Comparison of ENCODE assay signal across 8 cellular contexts in genomic region chr2:25252291-25253152, GRCh38.
DNase-seq lines count a peak whose midpoint lies in the region; ATAC-seq, FAIRE-seq and TF ChIP-seq lines count a peak whose summit lies in the region.

No MANE protein-coding gene starts in this region.

- in situ Hi-C loops in GM12878 (cut with MboI): no loop called here

- no peaks in the 10 kb centered on the region for H3K9me2 ChIP-seq in SK-N-SH

- 48% methylated on average over 40 of the region's 62 CpGs for WGBS in SK-N-SH (ENCODE audit: low lambda C conversion rate)
- WGBS in GM12878 (ENCODE audit: insufficient coverage, insufficient replicate concordance, low lambda C conversion rate, missing lambda C conversion rate): 46% methylated on average over 33 of the region's 62 CpGs
- 21 to 39% (median 25%) methylated on average over 35 to 60 of the region's 62 CpGs for WGBS in spleen, 5 donors

- H4K20me1 ChIP-seq in SK-N-SH (ENCODE audit: insufficient read depth) (no peaks in the 10 kb centered on the region), GM12878 (ENCODE audit: control insufficient read depth, insufficient read depth) (no peaks in the 10 kb centered on the region)

- SMC1A ChIA-PET in GM12878 (lab: Charles Lee; ENCODE audit: uncharacterized antibody, unreplicated experiment): interaction anchor here (0.7 to 2.0 kb wide), 4 partner anchors 21 to 25 kb away, joined by 3 to 11 read pairs (median 6); no protein-coding TSS in a partner anchor

- H3K36me3 ChIP-seq in SK-N-SH (replicated peaks in 1 of 2; ENCODE audit: control insufficient read depth in 1 of 2, insufficient read depth in 2 of 2, low read length in 1 of 2): peaks cover 4 to 39% of the 10 kb centered on the region in 2 experiments
- peaks cover under 1 to 4% of the 10 kb centered on the region in 2 experiments for H3K36me3 ChIP-seq in GM12878 (ENCODE audit: control insufficient read depth in 2 of 2, insufficient read depth in 2 of 2, low read length in 1 of 2)
- peaks cover 0 to 37% (median 10%) of the 10 kb centered on the region in 6 donors for H3K36me3 ChIP-seq in spleen

- H3K4me1 ChIP-seq in SK-N-SH (ENCODE audit: control insufficient read depth in 1 of 2, insufficient read depth in 2 of 2, low read depth in 1 of 2, low read length in 1 of 2) (peaks cover 17 to 66% of the 10 kb centered on the region in 2 experiments), GM12878 (ENCODE audit: control insufficient read depth, insufficient read depth, low read length) (peaks cover 11% of the 10 kb centered on the region), spleen (peaks cover 12 to 69% (median 30%) of the 10 kb centered on the region in 6 donors)

- CTCF ChIA-PET in SK-N-SH (lab: Yijun Ruan, JAX) (interaction anchor here (1.1 to 5.5 kb wide), 7 partner anchors 13 to 277 kb away, joined by 3 to 47 read pairs (median 4); no protein-coding TSS in a partner anchor), GM12878 (lab: Yijun Ruan, JAX) (interaction anchor here (1.0 to 2.9 kb wide), 3 partner anchors 24 to 110 kb away, joined by 3 to 14 read pairs (median 3); no protein-coding TSS in a partner anchor)

- peak overlapping the region; percentile 39; the same call in 1 of the 2 replicates for H3K9ac ChIP-seq in SK-N-SH
- peak overlapping the region; percentile 59 for H3K9ac ChIP-seq in GM12878 (ENCODE audit: control insufficient read depth, insufficient read depth, low read length)

- RAD21 ChIA-PET in GM12878 (lab: Charles Lee; ENCODE audit: unreplicated experiment): interaction anchor here (0.6 to 3.1 kb wide), 11 partner anchors 16 to 348 kb away, joined by 3 to 15 read pairs (median 4); no protein-coding TSS in a partner anchor

- TF ChIP-seq RAD21 in SK-N-SH (IDR thresholded peaks at IDR 0.05; ENCODE audit: low read length) (no peak; the same call in 1 of the 2 replicates), GM12878 (IDR thresholded peaks at IDR 0.05; ENCODE audit: insufficient read depth, low read depth, low read length) (no peak)

- BruUV-seq in GM12878 (replicated peaks; lab: Mats Ljungman, UMichigan): no TSS peak

- peak overlapping the region; percentile 64; the same call in 1 of the 2 replicates for H3K4me2 ChIP-seq in SK-N-SH
- H3K4me2 ChIP-seq in GM12878 (ENCODE audit: control insufficient read depth, insufficient read depth): peak overlapping the region; percentile 30; the same call in 1 of the 2 replicates

- no peaks in the 10 kb centered on the region for H3F3A ChIP-seq in SK-N-SH (replicated peaks; ENCODE audit: insufficient read depth)

- no peak for TF ChIP-seq CTCF in SK-N-SH (IDR thresholded peaks at IDR 0.05)
- no peak for TF ChIP-seq CTCF in GM12878 (IDR thresholded peaks at IDR 0.05 in 2 of 3, conservative IDR thresholded peaks at IDR 0.05 in 1 of 3; ENCODE audit: control insufficient read depth in 2 of 3, extremely low read depth in 1 of 3, insufficient read depth in 1 of 3, low read depth in 3 of 3, low read length in 3 of 3)
- TF ChIP-seq CTCF in spleen (IDR thresholded peaks at IDR 0.05 in 8 of 11, conservative IDR thresholded peaks at IDR 0.05 in 3 of 11): no peak

- DNase-seq in GM12891 (ENCODE audit: insufficient read length, low spot score) (peak; percentile 91), SK-N-SH (peak; percentile 99), GM12878 (ENCODE audit: low read depth, low spot score) (no peak), iPS-NIHi11 (ENCODE audit: low spot score) (peak; percentile 97), spleen (peak; percentile 91)

- H3K79me2 ChIP-seq in SK-N-SH (ENCODE audit: insufficient read depth) (no peaks in the 10 kb centered on the region), GM12878 (ENCODE audit: control insufficient read depth, insufficient read depth, low read length) (peaks cover 15% of the 10 kb centered on the region)

- TF ChIP-seq POLR2A in GM12891 (IDR thresholded peaks at IDR 0.05; ENCODE audit: low read depth, low read length) (no peak), GM12878 (IDR thresholded peaks at IDR 0.05; ENCODE audit: low read depth, low read length) (no peak), spleen (IDR thresholded peaks at IDR 0.05) (no peak)

- H2AFZ ChIP-seq in SK-N-SH (ENCODE audit: low read depth): peak overlapping the region; percentile 71
- peak overlapping the region; percentile 48 for H2AFZ ChIP-seq in GM12878 (ENCODE audit: control insufficient read depth, low read depth, low read length)

- TF ChIP-seq EP300 in SK-N-SH (IDR thresholded peaks at IDR 0.05; ENCODE audit: borderline replicate concordance in 1 of 2, low read depth in 1 of 2, low read length in 1 of 2) (peak in 1 of 2 experiments; percentile 37; a peak in 1 of 4 replicates), GM12878 (IDR thresholded peaks at IDR 0.05; ENCODE audit: borderline replicate concordance in 1 of 2, control insufficient read depth in 1 of 2, low read depth in 2 of 2, low read length in 2 of 2) (no peak)

- POLR2A ChIA-PET in SK-N-SH (lab: Yijun Ruan, JAX): interaction anchor here (0.6 to 2.2 kb wide), 10 partner anchors 13 to 1311 kb away, joined by 3 to 14 read pairs (median 4); partner anchors contain the start of gene SF3B6
- POLR2A ChIA-PET in GM12878 (lab: Charles Lee): interaction anchor here (0.6 to 1.9 kb wide), 9 partner anchors 24 to 497 kb away, joined by 3 to 7 read pairs (median 4); no protein-coding TSS in a partner anchor

- H3K27me3 ChIP-seq in SK-N-SH (ENCODE audit: insufficient read depth): no peaks in the 10 kb centered on the region
- H3K27me3 ChIP-seq in GM12878 (replicated peaks in 1 of 2; ENCODE audit: control insufficient read depth in 2 of 2, insufficient read depth in 2 of 2, low read length in 1 of 2): no peaks in the 10 kb centered on the region
- H3K27me3 ChIP-seq in spleen (replicated peaks in 1 of 7): no peaks in the 10 kb centered on the region

- peak overlapping the region; percentile 72 to 92 (median 80) for H3K4me3 Mint-ChIP-seq in IgD-negative memory B cell

- no peaks in the 10 kb centered on the region for H3K36me3 Mint-ChIP-seq in IgD-negative memory B cell

- no peaks in the 10 kb centered on the region for H3K9me3 ChIP-seq in SK-N-SH
- H3K9me3 ChIP-seq in GM12878 (replicated peaks; ENCODE audit: control insufficient read depth, insufficient read depth, low read length): no peaks in the 10 kb centered on the region
- H3K9me3 ChIP-seq in spleen: no peaks in the 10 kb centered on the region

- peaks cover 5 to 22% (median 14%) of the 10 kb centered on the region in 3 donors for H3K4me1 Mint-ChIP-seq in IgD-negative memory B cell

- FAIRE-seq in GM12891 (lab: Jason Lieb, UNC): peak; percentile 55
- FAIRE-seq in GM12878 (lab: Jason Lieb, UNC): no peak

- H3K27ac Mint-ChIP-seq in IgD-negative memory B cell: peak overlapping the region in 1 of 3 donors; percentile 79

- H3K4me3 ChIP-seq in SK-N-SH (ENCODE audit: low read depth in 2 of 2, low read length in 1 of 2) (peak overlapping the region in 1 of 2 experiments; percentile 52; a peak in 2 of 4 replicates), GM12878 (peak overlapping the region; percentile 82), spleen (peak overlapping the region; percentile 44 to 82 (median 56))

- H3K27ac ChIP-seq in SK-N-SH (ENCODE audit: low read depth in 2 of 2, low read length in 1 of 2) (peak overlapping the region in 1 of 2 experiments; percentile 96; a peak in 2 of 4 replicates), GM12878 (ENCODE audit: control insufficient read depth, insufficient read depth) (peak overlapping the region; percentile 25; the same call in 1 of the 2 replicates), spleen (peak overlapping the region; percentile 77 to 91 (median 88))

- ATAC-seq in GM12878: peak; percentile 81
- no peak for ATAC-seq in HG03025 (IDR thresholded peaks at IDR 0.05; ENCODE audit: low FRiP score, unreplicated experiment)
- ATAC-seq in GM21576 (IDR thresholded peaks at IDR 0.05; ENCODE audit: unreplicated experiment): no peak

- intact Hi-C loops in GM12878 (cut with micrococcal nuclease; ENCODE audit: unreplicated experiment) (no loop called here), spleen (cut with DNase I; ENCODE audit: low total_unique reads) (no loop called here)

- H3K9me3 Mint-ChIP-seq in IgD-negative memory B cell: no peaks in the 10 kb centered on the region

- H3K27me3 Mint-ChIP-seq in IgD-negative memory B cell: peaks cover 2% of the 10 kb centered on the region

TF ChIP-seq in GM12891, 5 proteins besides CTCF, POLR2A, EP300 and RAD21:
- TF ChIP-seq POLR2AphosphoS5 (IDR thresholded peaks at IDR 0.05; ENCODE audit: low read depth, low read length) (no peak), SPI1 (IDR thresholded peaks at IDR 0.05; ENCODE audit: low read depth, low read length) (no peak), PAX5 (IDR thresholded peaks at IDR 0.05; ENCODE audit: insufficient read depth, low read length, severe bottlenecking) (no peak), POU2F2 (IDR thresholded peaks at IDR 0.05; ENCODE audit: low read depth, low read length) (no peak), TAF1 (IDR thresholded peaks at IDR 0.05; ENCODE audit: low read depth, low read length) (no peak)

TF ChIP-seq in SK-N-SH, 30 proteins besides CTCF, POLR2A, EP300 and RAD21 (continues in another document):
- TF ChIP-seq RFX5 (IDR thresholded peaks at IDR 0.05; ENCODE audit: low read length): 0 out of 2 replicates have a peak, but pooled peaks have one; percentile 19
- TF ChIP-seq NRF1 (IDR thresholded peaks at IDR 0.05; ENCODE audit: low read depth, low read length): no peak

TF ChIP-seq in GM12878, 131 proteins besides CTCF, POLR2A, EP300 and RAD21 (continues in another document):
- TF ChIP-seq EED (IDR thresholded peaks at IDR 0.05; ENCODE audit: low read depth) (no peak), USF1 (IDR thresholded peaks at IDR 0.05; ENCODE audit: borderline replicate concordance, extremely low read length, insufficient read depth, low read depth, low read length) (peak; percentile 84), BHLHE40 (IDR thresholded peaks at IDR 0.05; ENCODE audit: borderline replicate concordance in 1 of 2, low read depth in 2 of 2, low read length in 1 of 2) (peak in 1 of 2 experiments; percentile 47; a peak in 2 of 4 replicates), CEBPB (IDR thresholded peaks at IDR 0.05; ENCODE audit: borderline replicate concordance in 1 of 2, low read depth in 2 of 2, low read length in 2 of 2) (no peak)
- TF ChIP-seq, protein P1, sequence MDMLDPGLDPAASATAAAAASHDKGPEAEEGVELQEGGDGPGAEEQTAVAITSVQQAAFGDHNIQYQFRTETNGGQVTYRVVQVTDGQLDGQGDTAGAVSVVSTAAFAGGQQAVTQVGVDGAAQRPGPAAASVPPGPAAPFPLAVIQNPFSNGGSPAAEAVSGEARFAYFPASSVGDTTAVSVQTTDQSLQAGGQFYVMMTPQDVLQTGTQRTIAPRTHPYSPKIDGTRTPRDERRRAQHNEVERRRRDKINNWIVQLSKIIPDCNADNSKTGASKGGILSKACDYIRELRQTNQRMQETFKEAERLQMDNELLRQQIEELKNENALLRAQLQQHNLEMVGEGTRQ (IDR thresholded peaks at IDR 0.05; ENCODE audit: borderline replicate concordance, low read depth, low read length): peak; percentile 53
